Comparison of ENCODE assay signal across 1 cellular context in genomic region chr12:6552140-6552551, GRCh38.
TF ChIP-seq lines count a peak whose summit lies in the region.

No MANE protein-coding gene starts in this region.

TF ChIP-seq in IMR-90, 13 proteins besides CTCF, POLR2A, EP300 and RAD21:
- TF ChIP-seq MAZ (IDR thresholded peaks at IDR 0.05; ENCODE audit: borderline replicate concordance, low read depth, low read length) = no peak
- no peak for TF ChIP-seq CHD1 (IDR thresholded peaks at IDR 0.05; ENCODE audit: low read depth, low read length)
- TF ChIP-seq RCOR1 (IDR thresholded peaks at IDR 0.05; ENCODE audit: insufficient replicate concordance, low read length) = no peak
- no peak for TF ChIP-seq FOS (IDR thresholded peaks at IDR 0.05; ENCODE audit: low read depth, low read length)
- no peak for TF ChIP-seq ELK1 (IDR thresholded peaks at IDR 0.05; ENCODE audit: borderline replicate concordance, low read depth, low read length)
- no peak for TF ChIP-seq SMC3 (IDR thresholded peaks at IDR 0.05; ENCODE audit: low read depth, low read length)
- no peak for TF ChIP-seq MXI1 (IDR thresholded peaks at IDR 0.05; ENCODE audit: borderline replicate concordance, low read depth, low read length)
- TF ChIP-seq RFX5 (IDR thresholded peaks at IDR 0.05; ENCODE audit: low read depth, low read length) = no peak
- TF ChIP-seq NFE2L2 (IDR thresholded peaks at IDR 0.05; ENCODE audit: low read depth, low read length) = no peak
TF ChIP-seq in IMR-90: peak in this region for 0.
